Comparison of ENCODE assay signal across 12 cellular contexts in the genomic region with DNA sequence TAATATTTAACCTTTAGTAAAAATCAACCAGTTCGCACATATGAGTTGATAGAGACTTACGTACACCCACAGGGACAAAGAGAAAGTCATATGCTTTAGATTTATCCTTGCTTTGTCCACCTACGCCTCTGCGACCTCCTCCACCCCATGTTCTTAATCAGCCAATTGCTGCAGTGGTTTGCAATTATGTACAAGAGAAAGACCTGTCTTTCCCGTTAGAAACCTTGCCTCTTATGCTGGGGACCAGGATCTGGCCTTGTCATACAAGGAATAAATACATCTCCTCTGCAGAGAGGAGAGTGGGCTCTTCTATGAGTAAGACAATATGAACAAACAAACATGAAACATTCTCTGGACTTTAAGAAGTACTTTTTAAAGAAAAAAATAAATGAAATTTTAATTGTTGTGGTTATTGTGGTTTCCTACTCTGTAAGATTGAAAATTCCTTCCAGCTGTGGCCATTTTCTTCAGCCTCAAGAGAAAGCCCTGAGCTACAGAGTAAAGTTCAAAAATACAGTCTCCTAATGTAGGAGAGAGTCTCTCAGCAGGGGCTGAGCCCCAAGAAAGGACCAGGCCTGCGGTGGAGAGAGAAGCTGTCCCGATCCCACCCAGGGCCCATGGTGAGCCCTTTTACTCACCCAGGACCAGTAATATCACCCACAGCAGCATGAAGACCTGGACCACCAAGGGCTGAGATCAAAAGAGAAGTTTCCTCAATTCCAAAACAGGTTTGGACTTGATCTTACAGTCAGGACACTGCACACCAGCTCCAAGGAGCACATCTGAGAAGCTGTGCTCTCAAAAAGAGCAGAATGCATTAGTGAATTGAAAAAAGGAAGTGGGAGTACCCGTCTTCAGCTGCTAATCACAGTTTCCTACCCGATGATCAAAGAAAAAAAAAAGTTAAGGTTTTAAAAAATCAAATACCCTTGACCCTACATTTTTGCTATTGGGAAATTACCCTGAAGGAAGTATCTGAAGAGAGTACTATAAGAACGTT. TPM values are rescaled to one million over a fixed set of nuclear protein-coding genes. Genes with fewer than 3 reads are reported as not detected.
DNase-seq lines count a peak whose midpoint lies in the region; ATAC-seq lines count a peak whose summit lies in the region.
"Had no signal": no experiment of that assay in that cellular context is flagged by ENCODE, and none has a peak within 500 bp of the region (broad histone marks: within the 10 kb centered on the region; RNA-seq: fewer than 3 reads in every experiment).

A gene (minus strand): TSS at position 822 of the 1,000 bp plus-strand sequence. CDS start 153 bp downstream, at position 669.

- DNase-seq in germinal center (ENCODE audit: low spot score) (peak; percentile 37), left colon (no peak), islet precursor cell (no peak), midbrain (lab: John Stamatoyannopoulos, UW) (no peak)
- DNase-seq: DMS53, HFFc6, left lung, NCI-H526, T1000 had no signal

- ATAC-seq in GM18870 (IDR thresholded peaks at IDR 0.05; ENCODE audit: unreplicated experiment) = peak; percentile 72
- peak; percentile 85 for ATAC-seq in GM21576 (IDR thresholded peaks at IDR 0.05; ENCODE audit: unreplicated experiment)
- peak; percentile 81 for ATAC-seq in HG03354 (IDR thresholded peaks at IDR 0.05; ENCODE audit: poor library complexity, severe bottlenecking, unreplicated experiment)
- no peak for ATAC-seq in left colon
- ATAC-seq: left lung had no signal

- intact Hi-C loops in left colon (cut with DNase I, micrococcal nuclease) = no loop called here

RNA-seq across cellular contexts. Expression of the gene that starts here (rescaled TPM):
- total RNA-seq in left colon = 1 to 10 TPM; 2.2 to 4.5 TPM
- total RNA-seq: HFFc6 had no signal
